In the genomic region with DNA sequence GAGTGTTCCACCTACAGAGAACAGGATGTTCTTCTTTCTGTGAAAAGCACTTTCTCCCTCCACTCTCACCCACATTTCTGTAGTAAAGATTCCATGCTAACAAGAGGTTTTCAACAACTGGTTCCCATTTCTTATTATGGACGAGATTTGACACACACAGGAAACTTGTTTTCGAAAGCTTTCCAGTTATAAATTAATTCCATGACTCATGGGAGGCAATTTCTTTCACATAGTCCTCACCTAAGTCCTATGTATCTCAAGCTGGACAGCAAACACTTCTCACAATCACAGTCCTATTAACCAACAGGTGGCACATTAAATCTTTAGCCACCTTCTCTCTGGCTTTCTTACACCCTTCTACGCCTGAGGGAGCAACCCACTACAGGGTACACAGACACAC, we compare ENCODE assay signal across 17 cellular contexts. TPM values are rescaled to one million over a fixed set of nuclear protein-coding genes. Genes with fewer than 3 reads are reported as not detected.
DNase-seq lines count a peak whose midpoint lies in the region; ATAC-seq and TF ChIP-seq lines count a peak whose summit lies in the region.
"Had no signal": no experiment of that assay in that cellular context is flagged by ENCODE, and none has a peak within 500 bp of the region (broad histone marks: within the 10 kb centered on the region; RNA-seq: fewer than 3 reads in every experiment).

No MANE protein-coding gene starts in this region.

- no peak overlapping the region for H3K4me3 ChIP-seq in thymus (ENCODE audit: low read length)
- H3K4me3 ChIP-seq: cardiac muscle cell, heart left ventricle, suprapubic skin had no signal

- no peak for TF ChIP-seq CTCF in foreskin keratinocyte (conservative IDR thresholded peaks at IDR 0.05)

- no peaks in the 10 kb centered on the region for H3K36me3 ChIP-seq in thymus (ENCODE audit: control insufficient read depth, insufficient read depth)
- H3K36me3 ChIP-seq: cardiac muscle cell, heart left ventricle, suprapubic skin had no signal

- DNase-seq in NCI-H510A treated with DMSO at 0.1 percent for 48 hours (lab: John Stamatoyannopoulos, UW) (peak; percentile 76), NCI-H510A (lab: John Stamatoyannopoulos, UW) (no peak), NCI-H774 (lab: John Stamatoyannopoulos, UW) (peak; percentile 21), foreskin keratinocyte (no peak), NCI-H1930 (lab: John Stamatoyannopoulos, UW) (no peak)
- DNase-seq in stimulated activated naive CD4-positive, alpha-beta T cell (lab: John Stamatoyannopoulos, UW), result no peak
- DNase-seq: activated B cell treated with CpG ODN at 0.5 μM for 24 hours; activated naive CD4-positive, alpha-beta T cell treated with anti-CD3 and anti-CD28 coated beads, Interleukin-2, amount 50 U/mL, for 16 hours; COR-L47; heart left ventricle; NCI-H2029 treated with DMSO at 0.1 percent for 48 hours; nucleus accumbens had no signal

- ATAC-seq in foreskin keratinocyte (peak; percentile 45), GM21576 (IDR thresholded peaks at IDR 0.05; ENCODE audit: unreplicated experiment) (no peak)
- ATAC-seq: heart left ventricle had no signal

- no peaks in the 10 kb centered on the region for H3K27me3 ChIP-seq in foreskin keratinocyte
- H3K27me3 ChIP-seq in thymus (ENCODE audit: control insufficient read depth, insufficient read depth), result no peaks in the 10 kb centered on the region
- H3K27me3 ChIP-seq: cardiac muscle cell, heart left ventricle, suprapubic skin had no signal

- no peaks in the 10 kb centered on the region for H3K9me3 ChIP-seq in thymus (ENCODE audit: control insufficient read depth)
- H3K9me3 ChIP-seq: heart left ventricle, suprapubic skin had no signal

- peaks cover 11% of the 10 kb centered on the region for H3K4me1 ChIP-seq in foreskin keratinocyte
- peaks cover 15% of the 10 kb centered on the region for H3K4me1 ChIP-seq in thymus (ENCODE audit: control insufficient read depth, insufficient read depth, low read length)
- H3K4me1 ChIP-seq: heart left ventricle had no signal

- 79% methylated on average over 3 of the region's 3 CpGs for WGBS in thymus

- H3K27ac ChIP-seq in foreskin keratinocyte, result no peak overlapping the region
- H3K27ac ChIP-seq in thymus (ENCODE audit: low read depth), result peak overlapping the region; percentile 15
- H3K27ac ChIP-seq: cardiac muscle cell, heart left ventricle, KMS-11 had no signal

RNA-seq across cellular contexts. Expression of a gene that starts 24.5 kb away (rescaled TPM):
- total RNA-seq in foreskin keratinocyte, result 2.5 and 3.4 TPM in 2 replicates
- polyA plus RNA-seq in foreskin keratinocyte (0.51 and 0.54 TPM in 2 replicates), thymus (6.1 TPM)
- polyA plus RNA-seq: cardiac muscle cell had no signal

Comparison
In these comparisons a context has a peak if more than half of its experiments do, and no peak if none do; other contexts are left out.
1. DNase-seq: peak in NCI-H510A treated with DMSO at 0.1 percent for 48 hours (single experiment) and NCI-H774 (single experiment); none in NCI-H510A (single experiment), foreskin keratinocyte (0 of 2), stimulated activated naive CD4-positive, alpha-beta T cell (0 of 6) and NCI-H1930 (0 of 2).